ENCODE assay signal across 12 cellular contexts in the genomic region with DNA sequence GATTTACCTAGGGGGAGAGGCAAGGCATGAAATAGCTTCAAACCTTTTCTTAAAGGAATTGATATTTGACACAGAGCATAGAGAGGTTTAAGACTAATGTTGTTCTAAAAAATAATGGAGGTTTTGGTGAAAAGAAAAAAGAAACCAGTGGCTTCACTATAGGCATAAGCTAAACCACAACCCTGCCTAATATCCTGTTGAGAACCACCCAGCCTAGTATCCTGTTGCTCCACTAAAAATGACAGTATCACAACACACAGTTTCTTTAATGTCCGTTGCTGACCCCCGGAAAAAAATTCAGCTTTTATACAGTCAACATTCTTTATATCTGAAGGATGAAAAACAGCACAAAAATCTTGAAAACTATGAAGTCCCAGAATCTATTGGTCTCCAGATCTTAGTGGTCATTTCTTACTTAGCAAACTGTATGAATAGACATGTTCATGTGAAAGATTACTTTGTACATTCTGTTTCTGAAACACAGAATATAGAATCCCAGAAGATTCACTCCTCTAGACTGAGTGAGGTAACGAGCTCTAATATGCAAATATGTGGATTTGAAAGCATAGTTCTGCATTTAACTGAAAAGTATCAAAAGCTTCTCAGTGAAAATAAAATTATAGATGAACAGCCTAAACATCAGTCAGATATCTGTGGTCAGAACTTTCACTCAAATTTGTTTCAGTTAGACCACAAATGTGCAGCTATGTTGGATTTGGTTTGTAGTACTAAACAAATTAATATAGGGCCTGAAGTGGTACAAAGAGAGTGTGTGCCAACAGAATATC. TPM values are rescaled to one million over a fixed set of nuclear protein-coding genes. Genes with fewer than 3 reads are reported as not detected.
A peak's percentile ranks its signal among the peaks of the same experiment; 100 is the strongest.
DNase-seq lines count a peak whose midpoint lies in the region; ATAC-seq and TF ChIP-seq lines count a peak whose summit lies in the region.
"Had no signal": no experiment of that assay in that cellular context is flagged by ENCODE, and none has a peak within 500 bp of the region (broad histone marks: within the 10 kb centered on the region; RNA-seq: fewer than 3 reads in every experiment).

No MANE protein-coding gene starts in this region.

- peak overlapping the region; percentile 70 for H3K27ac Mint-ChIP-seq in activated T-helper 17 cell treated with anti-CD3 and anti-CD28 coated beads, Interleukin-2, amount 50 U/mL, for 72 hours

- no peaks in the 10 kb centered on the region for H3K9me3 Mint-ChIP-seq in activated T-helper 17 cell treated with anti-CD3 and anti-CD28 coated beads, Interleukin-2, amount 50 U/mL, for 72 hours

- no peaks in the 10 kb centered on the region for H3K27me3 ChIP-seq in MG63
- H3K27me3 ChIP-seq: breast epithelium, suprapubic skin had no signal

- H3K36me3 ChIP-seq in MG63, result no peaks in the 10 kb centered on the region

- H3K4me3 Mint-ChIP-seq in activated T-helper 17 cell treated with anti-CD3 and anti-CD28 coated beads, Interleukin-2, amount 50 U/mL, for 72 hours, result peak overlapping the region; percentile 69

- H3K36me3 Mint-ChIP-seq in activated T-helper 17 cell treated with anti-CD3 and anti-CD28 coated beads, Interleukin-2, amount 50 U/mL, for 72 hours (ENCODE audit: low read depth), result peaks cover 45% of the 10 kb centered on the region

- in situ Hi-C loops in GM13977 (cut with MboI; ENCODE audit: low pct_unique_long_range_greater_than_20kb, low sequenced_read_pairs, unreplicated experiment), result no loop called here

- peak; percentile 85 for ATAC-seq in GM19455 (IDR thresholded peaks at IDR 0.05; ENCODE audit: unreplicated experiment)
- ATAC-seq in HG03097 (IDR thresholded peaks at IDR 0.05; ENCODE audit: low FRiP score, unreplicated experiment), result peak; percentile 94
- peak; percentile 82 for ATAC-seq in activated T-helper 17 cell treated with anti-CD3 and anti-CD28 coated beads, Interleukin-2, amount 50 U/mL, for 72 hours (replicated peaks)

- no peaks in the 10 kb centered on the region for H3K27me3 Mint-ChIP-seq in activated T-helper 17 cell treated with anti-CD3 and anti-CD28 coated beads, Interleukin-2, amount 50 U/mL, for 72 hours

- TF ChIP-seq CTCF in GM12865 (IDR thresholded peaks at IDR 0.05; ENCODE audit: insufficient read depth, low read depth, low read length, missing control alignments), result no peak
- TF ChIP-seq CTCF in GM13977 (IDR thresholded peaks at IDR 0.05; ENCODE audit: extremely low read depth, insufficient read depth, missing control alignments), result no peak

- no peak overlapping the region for H3K4me3 ChIP-seq in GM12865 (ENCODE audit: low read depth, low read length)
- no peak overlapping the region for H3K4me3 ChIP-seq in MG63
- H3K4me3 ChIP-seq: breast epithelium, suprapubic skin had no signal

- peak; percentile 60 for DNase-seq in GM12865 (ENCODE audit: low read depth)
- DNase-seq in GM13977 (ENCODE audit: low spot score), result no peak
- no peak for DNase-seq in MG63
- no peak for DNase-seq in H4 (ENCODE audit: low spot score)
- no peak for DNase-seq in 8988T
- DNase-seq: KG1, retina had no signal

- no peaks in the 10 kb centered on the region for H3K9me3 ChIP-seq in MG63
- H3K9me3 ChIP-seq: breast epithelium, suprapubic skin had no signal

- H3K4me1 Mint-ChIP-seq in activated T-helper 17 cell treated with anti-CD3 and anti-CD28 coated beads, Interleukin-2, amount 50 U/mL, for 72 hours, result peaks cover 23% of the 10 kb centered on the region

RNA-seq across cellular contexts. Expression of gene GALC, which starts 40.5 kb away (rescaled TPM):
- total RNA-seq in activated T-helper 17 cell treated with anti-CD3 and anti-CD28 coated beads, Interleukin-2, amount 50 U/mL, for 72 hours, result 10 to 100 TPM; 17.7 to 32.4 TPM
- total RNA-seq in MG63 (2014; rRNA removed; shearing (Covaris generic); ENCODE audit: low replicate concordance), result 0.82 and 1.9 TPM in 2 replicates
- not detected in 2 replicates for total RNA-seq in H4 (2014; rRNA removed; shearing (Covaris generic))

RNA-seq across cellular contexts. Expression of gene GPR65, which starts 52.4 kb away (rescaled TPM):
- total RNA-seq in activated T-helper 17 cell treated with anti-CD3 and anti-CD28 coated beads, Interleukin-2, amount 50 U/mL, for 72 hours, result 10 to 100 TPM; 15.0 to 33.9 TPM
- total RNA-seq in MG63 (2014; rRNA removed; shearing (Covaris generic); ENCODE audit: low replicate concordance), result not detected in 2 replicates
- not detected in 2 replicates for total RNA-seq in H4 (2014; rRNA removed; shearing (Covaris generic))

Comparison
In these comparisons a context has a peak if more than half of its experiments do, and no peak if none do; other contexts are left out.
1. RNA of gene GPR65, which starts 52.4 kb away (total RNA-seq): 15.0 to 33.9 TPM in activated T-helper 17 cell treated with anti-CD3 and anti-CD28 coated beads, Interleukin-2, amount 50 U/mL, for 72 hours; not detected in MG63 and not detected in H4; every median in the first group is over 10 times any median in the second.
2. Peak in every context shown above with its lines, with median percentiles within 50 percentile points of each other: ATAC-seq.